Comparison of ENCODE assay signal across 12 cellular contexts in the genomic region with DNA sequence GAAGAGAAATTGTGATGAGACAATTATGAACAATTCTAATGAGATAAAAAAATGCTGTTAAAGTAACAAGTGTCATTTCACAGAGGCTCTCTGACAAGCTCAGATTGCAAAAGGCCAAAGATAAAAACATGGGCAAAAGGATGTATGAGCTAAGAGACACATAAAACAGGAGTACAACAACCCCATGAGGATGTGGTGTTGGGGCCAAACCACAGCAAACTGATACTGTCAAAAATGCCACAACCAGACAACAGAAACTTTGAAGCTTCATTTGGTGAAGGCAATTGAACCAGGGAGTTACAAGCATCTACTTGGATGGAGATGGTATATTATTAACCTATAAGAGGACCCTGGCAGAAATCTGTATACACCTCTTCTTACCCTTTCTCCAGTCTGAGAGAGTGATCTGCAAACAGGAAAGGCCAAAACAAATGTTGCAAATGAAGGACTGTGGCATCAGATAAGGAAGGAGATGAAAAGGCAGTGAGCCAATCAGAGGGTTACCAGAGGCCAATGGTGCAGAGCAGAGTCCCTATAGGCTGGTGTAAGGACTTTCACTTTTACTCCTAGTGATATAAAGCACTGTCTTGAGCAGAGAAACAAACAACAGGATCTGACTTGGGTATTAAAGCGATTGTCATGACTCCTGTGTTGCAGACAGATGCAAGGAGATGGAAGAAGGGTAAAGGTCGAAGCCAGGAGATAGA.
A peak's percentile ranks its signal among the peaks of the same experiment; 100 is the strongest.
DNase-seq lines count a peak whose midpoint lies in the region; ATAC-seq lines count a peak whose summit lies in the region.
"Had no signal": no experiment of that assay in that cellular context is flagged by ENCODE, and none has a peak within 500 bp of the region (broad histone marks: within the 10 kb centered on the region; RNA-seq: fewer than 3 reads in every experiment).

No MANE protein-coding gene starts in this region.

- peak overlapping the region; percentile 47 for H3K27ac Mint-ChIP-seq in central memory CD8-positive, alpha-beta T cell (ENCODE audit: low read depth)

- H3K36me3 Mint-ChIP-seq in central memory CD8-positive, alpha-beta T cell (ENCODE audit: insufficient read depth): peaks cover 2% of the 10 kb centered on the region

- peaks cover 24% of the 10 kb centered on the region for H3K4me1 Mint-ChIP-seq in central memory CD8-positive, alpha-beta T cell

- peak; percentile 82 for ATAC-seq in central memory CD8-positive, alpha-beta T cell (replicated peaks; ENCODE audit: extremely low read depth, poor library complexity, severe bottlenecking)
- no peak for ATAC-seq in HG03571 (IDR thresholded peaks at IDR 0.05; ENCODE audit: unreplicated experiment)
- ATAC-seq: GM12878 had no signal

- peak overlapping the region; percentile 1 for H3K4me3 Mint-ChIP-seq in central memory CD8-positive, alpha-beta T cell

- H3K27me3 Mint-ChIP-seq in central memory CD8-positive, alpha-beta T cell: no peaks in the 10 kb centered on the region

- no peaks in the 10 kb centered on the region for H3K9me3 Mint-ChIP-seq in central memory CD8-positive, alpha-beta T cell

- peak; percentile 6 for DNase-seq in stimulated activated CD4-positive, alpha-beta T cell treated with anti-CD3 and anti-CD28 coated beads, Interleukin-4, amount 100 ng/mL, for 24 hours
- no peak for DNase-seq in stimulated activated CD4-positive, alpha-beta T cell treated with anti-CD3 and anti-CD28 coated beads, Interleukin-15, amount 100 ng/mL, for 24 hours
- peak; percentile 72 for DNase-seq in NOMO-1 treated with DMSO at 0.1 percent for 48 hours (lab: John Stamatoyannopoulos, UW; ENCODE audit: unreplicated experiment)
- DNase-seq in central memory CD8-positive, alpha-beta T cell (ENCODE audit: low spot score in 2 of 2): peak in 1 of 2 donors; percentile 27
- no peak for DNase-seq in NCI-H510A (lab: John Stamatoyannopoulos, UW)
- no peak for DNase-seq in HuH-7 (ENCODE audit: low spot score)
- no peak for DNase-seq in NCI-H128 (lab: John Stamatoyannopoulos, UW; ENCODE audit: unreplicated experiment)
- DNase-seq: Caco-2; effector CD8-positive, alpha-beta T cell; NCI-H2029 had no signal

Comparison
In these comparisons a context has a peak if more than half of its experiments do, and no peak if none do; other contexts are left out.
1. DNase-seq: peak in stimulated activated CD4-positive, alpha-beta T cell treated with anti-CD3 and anti-CD28 coated beads, Interleukin-4, amount 100 ng/mL, for 24 hours (single experiment) and NOMO-1 treated with DMSO at 0.1 percent for 48 hours (single experiment); none in stimulated activated CD4-positive, alpha-beta T cell treated with anti-CD3 and anti-CD28 coated beads, Interleukin-15, amount 100 ng/mL, for 24 hours (single experiment), NCI-H510A (single experiment), HuH-7 (single experiment) and NCI-H128 (single experiment).